8 cellular contexts compared by ENCODE assay signal in the genomic region with DNA sequence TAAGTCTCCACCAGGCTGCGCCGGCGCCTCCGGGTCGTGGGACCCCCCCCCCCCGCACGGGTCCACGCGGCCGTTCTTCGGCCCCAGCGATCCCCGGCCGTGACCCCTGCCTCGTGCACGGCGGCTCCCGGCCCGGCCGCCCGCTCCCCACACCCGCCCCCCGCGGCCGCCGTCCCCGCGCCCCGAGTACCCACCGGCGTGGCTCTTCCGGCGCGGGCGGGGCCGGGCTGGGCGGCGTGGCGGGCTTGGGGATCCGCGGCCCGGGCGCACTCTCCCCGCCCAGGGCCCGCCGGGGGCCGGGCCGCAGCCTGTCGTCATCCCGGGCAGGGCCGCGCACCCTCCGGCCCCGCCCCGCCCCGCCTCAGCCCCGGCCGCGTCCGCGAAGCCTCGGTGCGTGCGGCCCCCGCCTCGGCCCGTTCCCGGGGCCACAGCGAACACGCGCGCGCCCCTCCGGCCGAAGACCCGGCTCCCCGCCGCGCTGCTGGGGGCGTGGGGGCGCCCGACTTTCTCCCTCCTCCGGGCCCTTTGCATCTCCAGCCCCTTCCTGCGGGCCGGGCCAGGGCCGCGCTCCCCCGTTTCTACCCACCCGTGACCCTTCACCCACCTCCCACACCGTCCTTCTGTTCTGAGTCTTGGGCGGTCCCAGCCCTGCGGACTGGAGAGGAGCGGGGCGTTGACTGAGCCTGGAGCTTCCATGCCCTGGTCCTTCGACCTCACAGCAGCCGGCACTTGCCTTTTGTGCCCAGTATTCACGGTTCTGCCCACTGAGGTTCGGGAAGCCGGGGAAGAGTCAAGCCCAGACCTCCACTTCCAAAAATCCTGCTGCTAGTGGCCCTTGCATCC. TPM values are rescaled to one million over a fixed set of nuclear protein-coding genes. Genes with fewer than 3 reads are reported as not detected.
A peak's percentile ranks its signal among the peaks of the same experiment; 100 is the strongest.
DNase-seq lines count a peak whose midpoint lies in the region; ATAC-seq and TF ChIP-seq lines count a peak whose summit lies in the region.

No MANE protein-coding gene starts in this region.

- peaks cover 2 to 5% (median 4%) of the 10 kb centered on the region in 7 donors for H3K9me3 Mint-ChIP-seq in CD14-positive monocyte
- no peaks in the 10 kb centered on the region for H3K9me3 Mint-ChIP-seq in activated CD8-positive, alpha-beta memory T cell treated with anti-CD3 and anti-CD28 coated beads, Interleukin-2, amount 10 ng/mL, durations not matched to agents 7 days and 5 days (ENCODE audit: low read depth)
- no peaks in the 10 kb centered on the region for H3K9me3 Mint-ChIP-seq in natural killer cell treated with Interleukin-12 subunit alpha and Interleukin-12 subunit beta and Interleukin-15 and Interleukin-18, amount 100 ng/mL, for 72 hours

- peak overlapping the region; percentile 74 for H3K4me3 ChIP-seq in Jurkat, Clone E6-1 (ENCODE audit: low read length)
- H3K4me3 ChIP-seq in fibroblast of pulmonary artery (replicated peaks; ENCODE audit: low read depth, low read length): peak overlapping the region; percentile 70

- CTCF ChIA-PET in activated CD8-positive, alpha-beta memory T cell treated with anti-CD3 and anti-CD28 coated beads, Interleukin-2, amount 10 ng/mL, durations not matched to agents 7 days and 5 days (lab: Charles Lee): interaction anchor here (1.0 to 1.3 kb wide), 3 partner anchors 12 to 139 kb away, joined by 3 to 6 read pairs (median 4); no protein-coding TSS in a partner anchor

- peak overlapping the region in 6 of 7 donors; percentile 64 to 82 (median 77) for H3K27ac Mint-ChIP-seq in CD14-positive monocyte
- H3K27ac Mint-ChIP-seq in activated CD8-positive, alpha-beta memory T cell treated with anti-CD3 and anti-CD28 coated beads, Interleukin-2, amount 10 ng/mL, durations not matched to agents 7 days and 5 days: peak overlapping the region; percentile 38
- no peak overlapping the region for H3K27ac Mint-ChIP-seq in natural killer cell treated with Interleukin-12 subunit alpha and Interleukin-12 subunit beta and Interleukin-15 and Interleukin-18, amount 100 ng/mL, for 72 hours

- ATAC-seq in GM19035 (IDR thresholded peaks at IDR 0.05; ENCODE audit: unreplicated experiment): peak; percentile 44
- peak; percentile 74 for ATAC-seq in activated CD8-positive, alpha-beta memory T cell treated with anti-CD3 and anti-CD28 coated beads, Interleukin-2, amount 10 ng/mL, durations not matched to agents 7 days and 5 days
- ATAC-seq in natural killer cell treated with Interleukin-12 subunit alpha and Interleukin-12 subunit beta and Interleukin-15 and Interleukin-18, amount 100 ng/mL, for 72 hours: peak; percentile 87 to 91

- peak overlapping the region; percentile 82 to 94 for H3K4me3 Mint-ChIP-seq in CD14-positive monocyte
- H3K4me3 Mint-ChIP-seq in activated CD8-positive, alpha-beta memory T cell treated with anti-CD3 and anti-CD28 coated beads, Interleukin-2, amount 10 ng/mL, durations not matched to agents 7 days and 5 days: peak overlapping the region; percentile 83
- H3K4me3 Mint-ChIP-seq in natural killer cell treated with Interleukin-12 subunit alpha and Interleukin-12 subunit beta and Interleukin-15 and Interleukin-18, amount 100 ng/mL, for 72 hours: peak overlapping the region; percentile 81

- peaks cover 37 to 67% (median 54%) of the 10 kb centered on the region in 3 donors for H3K27me3 Mint-ChIP-seq in CD14-positive monocyte (ENCODE audit: low read depth in 3 of 3)
- peaks cover 4% of the 10 kb centered on the region for H3K27me3 Mint-ChIP-seq in activated CD8-positive, alpha-beta memory T cell treated with anti-CD3 and anti-CD28 coated beads, Interleukin-2, amount 10 ng/mL, durations not matched to agents 7 days and 5 days
- H3K27me3 Mint-ChIP-seq in natural killer cell treated with Interleukin-12 subunit alpha and Interleukin-12 subunit beta and Interleukin-15 and Interleukin-18, amount 100 ng/mL, for 72 hours: peaks cover 0 to 7% of the 10 kb centered on the region in 2 donors

- H3K4me1 Mint-ChIP-seq in CD14-positive monocyte: peaks cover 47% of the 10 kb centered on the region
- peaks cover 20% of the 10 kb centered on the region for H3K4me1 Mint-ChIP-seq in activated CD8-positive, alpha-beta memory T cell treated with anti-CD3 and anti-CD28 coated beads, Interleukin-2, amount 10 ng/mL, durations not matched to agents 7 days and 5 days
- peaks cover 19 to 20% of the 10 kb centered on the region in 2 donors for H3K4me1 Mint-ChIP-seq in natural killer cell treated with Interleukin-12 subunit alpha and Interleukin-12 subunit beta and Interleukin-15 and Interleukin-18, amount 100 ng/mL, for 72 hours (ENCODE audit: low read depth in 2 of 2)

- peaks cover 35% of the 10 kb centered on the region in 2 donors for H3K36me3 Mint-ChIP-seq in CD14-positive monocyte
- H3K36me3 Mint-ChIP-seq in activated CD8-positive, alpha-beta memory T cell treated with anti-CD3 and anti-CD28 coated beads, Interleukin-2, amount 10 ng/mL, durations not matched to agents 7 days and 5 days: peaks cover 2% of the 10 kb centered on the region
- H3K36me3 Mint-ChIP-seq in natural killer cell treated with Interleukin-12 subunit alpha and Interleukin-12 subunit beta and Interleukin-15 and Interleukin-18, amount 100 ng/mL, for 72 hours: no peaks in the 10 kb centered on the region

- intact Hi-C loops in CD14-positive monocyte (cut with micrococcal nuclease): loop anchor here (5.0 kb wide), 1 partner anchor 34 kb away; a partner anchor contains a TSS

- TF ChIP-seq CTCF in CD14-positive monocyte (IDR thresholded peaks at IDR 0.05) (no peak), fibroblast of pulmonary artery (IDR thresholded peaks at IDR 0.05; ENCODE audit: low read length, missing control alignments) (no peak)

- DNase-seq in CD14-positive monocyte (ENCODE audit: low spot score): no peak
- DNase-seq in Jurkat, Clone E6-1 (ENCODE audit: low read depth, low spot score): no peak
- DNase-seq in activated CD8-positive, alpha-beta memory T cell treated with anti-CD3 and anti-CD28 coated beads, Interleukin-2, amount 10 ng/mL, durations not matched to agents 7 days and 5 days: peak; percentile 57
- DNase-seq in fibroblast of pulmonary artery (ENCODE audit: low read depth): no peak
- peak; percentile 70 for DNase-seq in natural killer cell treated with Interleukin-12 subunit alpha and Interleukin-12 subunit beta and Interleukin-15 and Interleukin-18, amount 100 ng/mL, for 72 hours (ENCODE audit: low spot score)
- no peak for DNase-seq in ureter (ENCODE audit: low spot score)
- DNase-seq in mesenteric fat pad (ENCODE audit: low spot score): no peak

RNA-seq across cellular contexts. Expression of a gene that starts 0.9 kb away (rescaled TPM):
- 1 to 10 TPM; 2.5 to 3.1 TPM for polyA plus RNA-seq in CD14-positive monocyte
- polyA plus RNA-seq in Jurkat, Clone E6-1 (2012; ENCODE audit: insufficient read depth, insufficient read length): 28.4 TPM
- 10 to 100 TPM; 50.6 to 58.4 TPM for total RNA-seq in activated CD8-positive, alpha-beta memory T cell treated with anti-CD3 and anti-CD28 coated beads, Interleukin-2, amount 10 ng/mL, durations not matched to agents 7 days and 5 days
- 10 to 100 TPM; 16.8 to 54.5 TPM for total RNA-seq in natural killer cell treated with Interleukin-12 subunit alpha and Interleukin-12 subunit beta and Interleukin-15 and Interleukin-18, amount 100 ng/mL, for 72 hours
- 243 TPM for total RNA-seq in ureter
- total RNA-seq in mesenteric fat pad: 552 TPM

RNA-seq across cellular contexts. Expression of a gene that starts 24.8 kb away (rescaled TPM):
- 10 to 100 TPM; 53.0 to 58.7 TPM for polyA plus RNA-seq in CD14-positive monocyte
- polyA plus RNA-seq in Jurkat, Clone E6-1 (2012; ENCODE audit: insufficient read depth, insufficient read length): 21.4 TPM
- 10 to 100 TPM; 40.6 to 43.4 TPM for total RNA-seq in activated CD8-positive, alpha-beta memory T cell treated with anti-CD3 and anti-CD28 coated beads, Interleukin-2, amount 10 ng/mL, durations not matched to agents 7 days and 5 days
- total RNA-seq in natural killer cell treated with Interleukin-12 subunit alpha and Interleukin-12 subunit beta and Interleukin-15 and Interleukin-18, amount 100 ng/mL, for 72 hours: 10 to 100 TPM; 34.9 to 43.8 TPM
- total RNA-seq in ureter (50.7 TPM), mesenteric fat pad (77.6 TPM)

RNA-seq across cellular contexts. Expression of a gene that starts 35.6 kb away (rescaled TPM):
- 10 to 100 TPM; 22.3 to 28.0 TPM for polyA plus RNA-seq in CD14-positive monocyte
- 18.3 TPM for polyA plus RNA-seq in Jurkat, Clone E6-1 (2012; ENCODE audit: insufficient read depth, insufficient read length)
- total RNA-seq in activated CD8-positive, alpha-beta memory T cell treated with anti-CD3 and anti-CD28 coated beads, Interleukin-2, amount 10 ng/mL, durations not matched to agents 7 days and 5 days: 10 to 100 TPM; 18.3 to 20.7 TPM
- 10 to 100 TPM; 18.1 to 36.4 TPM for total RNA-seq in natural killer cell treated with Interleukin-12 subunit alpha and Interleukin-12 subunit beta and Interleukin-15 and Interleukin-18, amount 100 ng/mL, for 72 hours
- total RNA-seq in ureter (49.6 TPM), mesenteric fat pad (97.0 TPM)

Comparison
In these comparisons a context has a peak if more than half of its experiments do, and no peak if none do; other contexts are left out.
1. DNase-seq: peak in activated CD8-positive, alpha-beta memory T cell treated with anti-CD3 and anti-CD28 coated beads, Interleukin-2, amount 10 ng/mL, durations not matched to agents 7 days and 5 days (single experiment) and natural killer cell treated with Interleukin-12 subunit alpha and Interleukin-12 subunit beta and Interleukin-15 and Interleukin-18, amount 100 ng/mL, for 72 hours (single experiment); none in CD14-positive monocyte (single experiment), Jurkat, Clone E6-1 (single experiment), fibroblast of pulmonary artery (single experiment), ureter (single experiment) and mesenteric fat pad (single experiment).
2. H3K27ac Mint-ChIP-seq: peak in CD14-positive monocyte (6 of 7) and activated CD8-positive, alpha-beta memory T cell treated with anti-CD3 and anti-CD28 coated beads, Interleukin-2, amount 10 ng/mL, durations not matched to agents 7 days and 5 days (single experiment); none in natural killer cell treated with Interleukin-12 subunit alpha and Interleukin-12 subunit beta and Interleukin-15 and Interleukin-18, amount 100 ng/mL, for 72 hours (0 of 2).
3. Peak in every context shown above with its lines, with median percentiles within 50 percentile points of each other: H3K4me3 Mint-ChIP-seq and ATAC-seq.